20 cellular contexts compared by ENCODE assay signal in genomic region chr11:66192181-66192888, GRCh38.
A peak's percentile ranks its signal among the peaks of the same experiment; 100 is the strongest.
DNase-seq lines count a peak whose midpoint lies in the region; ATAC-seq and TF ChIP-seq lines count a peak whose summit lies in the region.
"Had no signal": no experiment of that assay in that cellular context is flagged by ENCODE, and none has a peak within 500 bp of the region (broad histone marks: within the 10 kb centered on the region; RNA-seq: fewer than 3 reads in every experiment).

No MANE protein-coding gene starts in this region.

- DNase-seq in AG08396 (ENCODE audit: low spot score) (peak; percentile 36), HFFc6 (no peak), nephron progenitor cell (no peak), OCI-M2 (lab: John Stamatoyannopoulos, UW; ENCODE audit: unreplicated experiment) (no peak), ureter (ENCODE audit: low spot score) (no peak)
- DNase-seq: activated naive CD4-positive, alpha-beta T cell treated with Interleukin-2 at 50 U/mL for 16 hours; BE2C; caudate nucleus; hypothalamus; Kasumi-1; left lung; natural killer cell; NCI-H1436; NCI-H226; sigmoid colon; SK-N-SH; stimulated activated naive CD8-positive, alpha-beta T cell treated with anti-CD3 and anti-CD28 coated beads, Interleukin-15, amount 100 ng/mL, for 72 hours had no signal

- H3K4me3 Mint-ChIP-seq in HFFc6 (peak overlapping the region; percentile 43), nephron progenitor cell (no peak overlapping the region)
- H3K4me3 Mint-ChIP-seq: natural killer cell; stimulated activated naive CD8-positive, alpha-beta T cell treated with anti-CD3 and anti-CD28 coated beads, Interleukin-15, amount 100 ng/mL, for 72 hours had no signal

- H3K4me1 Mint-ChIP-seq in HFFc6 (ENCODE audit: low read depth) (peaks cover 58% of the 10 kb centered on the region), nephron progenitor cell (peaks cover 19% of the 10 kb centered on the region)

- TF ChIP-seq CTCF in HFFc6 (IDR thresholded peaks at IDR 0.05) (no peak), nephron progenitor cell (IDR thresholded peaks at IDR 0.05) (no peak)

- ATAC-seq in esophagus mucosa (peak; percentile 34), GM18861 (IDR thresholded peaks at IDR 0.05; ENCODE audit: unreplicated experiment) (no peak), GM21717 (IDR thresholded peaks at IDR 0.05; ENCODE audit: unreplicated experiment) (no peak)
- ATAC-seq: left lung; natural killer cell; stimulated activated naive CD8-positive, alpha-beta T cell treated with anti-CD3 and anti-CD28 coated beads, Interleukin-15, amount 100 ng/mL, for 72 hours had no signal

- H3K27me3 Mint-ChIP-seq in HFFc6 (ENCODE audit: insufficient read depth) (peaks cover 3% of the 10 kb centered on the region), nephron progenitor cell (ENCODE audit: low read depth, poor library complexity) (peaks cover 3% of the 10 kb centered on the region)
- H3K27me3 Mint-ChIP-seq: stimulated activated naive CD8-positive, alpha-beta T cell treated with anti-CD3 and anti-CD28 coated beads, Interleukin-15, amount 100 ng/mL, for 72 hours had no signal

- H3K9me3 Mint-ChIP-seq in HFFc6: no peaks in the 10 kb centered on the region
- H3K9me3 Mint-ChIP-seq in nephron progenitor cell: peaks cover 28% of the 10 kb centered on the region
- H3K9me3 Mint-ChIP-seq: natural killer cell had no signal

- H3K36me3 Mint-ChIP-seq in HFFc6 (ENCODE audit: low read depth) (peaks cover 14% of the 10 kb centered on the region), nephron progenitor cell (ENCODE audit: low read depth) (peaks cover 29% of the 10 kb centered on the region)
- H3K36me3 Mint-ChIP-seq: natural killer cell had no signal

- H3K27ac Mint-ChIP-seq in HFFc6 (peak overlapping the region; percentile 76), nephron progenitor cell (peak overlapping the region; percentile 41)
- H3K27ac Mint-ChIP-seq: natural killer cell had no signal
